Comparison of ENCODE assay signal across 17 cellular contexts in the genomic region with DNA sequence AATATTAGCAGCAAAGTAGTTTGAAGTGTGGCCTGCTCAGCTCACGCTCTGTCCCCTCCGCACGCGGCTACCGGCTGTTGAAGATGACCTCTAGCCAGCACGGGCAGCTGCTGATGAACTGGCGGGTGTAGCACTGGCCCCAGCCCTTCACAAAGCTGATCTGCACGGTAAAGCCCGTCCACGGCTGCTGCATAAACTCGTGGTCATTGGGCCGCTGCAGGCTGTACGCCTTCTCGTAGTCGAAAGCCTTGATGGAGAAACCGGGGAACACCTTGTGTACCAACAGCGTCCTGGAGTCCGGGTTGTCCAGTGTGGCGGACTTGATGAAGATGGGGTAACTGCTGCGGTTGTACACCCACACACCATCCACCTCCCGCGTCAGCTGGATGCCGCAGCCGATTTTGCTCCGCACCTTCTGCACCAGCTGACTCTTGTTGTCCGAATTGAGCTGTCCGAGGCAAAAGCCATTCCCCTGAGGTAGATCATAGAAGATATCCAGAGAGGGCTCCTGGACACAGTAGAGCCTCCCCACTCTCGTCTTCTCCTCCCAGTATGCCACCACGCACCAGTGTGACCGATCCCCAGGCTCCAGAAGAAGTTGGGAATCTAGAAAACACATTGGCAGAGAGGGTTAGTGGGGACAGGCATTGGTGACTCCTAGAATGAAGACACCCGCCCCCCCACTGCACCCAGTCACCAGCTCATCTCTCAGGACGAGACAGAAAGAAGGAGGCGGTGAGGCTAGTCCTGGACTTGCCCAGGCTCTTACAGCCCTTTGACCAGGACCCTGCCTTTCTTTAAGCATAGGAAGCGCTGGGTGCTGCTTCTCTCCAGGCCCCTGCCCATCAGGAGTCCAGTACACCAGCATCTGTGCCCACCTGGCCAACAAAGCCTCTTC. TPM values are rescaled to one million over a fixed set of nuclear protein-coding genes. Genes with fewer than 3 reads are reported as not detected.
DNase-seq lines count a peak whose midpoint lies in the region; TF ChIP-seq lines count a peak whose summit lies in the region.
"Had no signal": no experiment of that assay in that cellular context is flagged by ENCODE, and none has a peak within 500 bp of the region (broad histone marks: within the 10 kb centered on the region; RNA-seq: fewer than 3 reads in every experiment).

No MANE protein-coding gene starts in this region.

- H3K4me3 ChIP-seq in smooth muscle cell: no peak overlapping the region
- H3K4me3 ChIP-seq: SJSA1 had no signal

- peaks cover 41% of the 10 kb centered on the region for H3K4me1 ChIP-seq in smooth muscle cell (ENCODE audit: low read depth)

- no peaks in the 10 kb centered on the region for H3K36me3 ChIP-seq in smooth muscle cell (ENCODE audit: low read depth)

- TF ChIP-seq CTCF in HFFc6 (IDR thresholded peaks at IDR 0.05): no peak
- TF ChIP-seq CTCF in smooth muscle cell (IDR thresholded peaks at IDR 0.05; ENCODE audit: borderline replicate concordance, insufficient read depth, poor library complexity, severe bottlenecking): no peak
- no peak for TF ChIP-seq CTCF in nephron progenitor cell (IDR thresholded peaks at IDR 0.05)

- H3K9me3 ChIP-seq in smooth muscle cell (replicated peaks; ENCODE audit: low read depth): no peaks in the 10 kb centered on the region
- H3K9me3 ChIP-seq: SJSA1 had no signal

- 78% methylated on average over 34 of the region's 34 CpGs for WGBS in smooth muscle cell (ENCODE audit: low lambda C conversion rate)

- peak overlapping the region; percentile 79 for H3K4me2 ChIP-seq in smooth muscle cell

- no peaks in the 10 kb centered on the region for H3K9me3 Mint-ChIP-seq in HFFc6
- no peaks in the 10 kb centered on the region for H3K9me3 Mint-ChIP-seq in nephron progenitor cell
- H3K9me3 Mint-ChIP-seq: activated T-helper 2 cell treated with anti-CD3 and anti-CD28 coated beads, Interferon-gamma antibody, Interleukin-2, Interleukin-4, amounts not matched to agents 10 μg/mL and 5 μg/mL and 100 μg/mL, durations not matched to agents 14 hours and 24 hours and 36 hours; stimulated activated naive CD8-positive, alpha-beta T cell treated with anti-CD3 and anti-CD28 coated beads, Interleukin-15, Interleukin-2, amounts not matched to agents 100 ng/mL and 50 ng/mL, for 24 hours had no signal

- H3K27ac ChIP-seq in angular gyrus (ENCODE audit: low read depth, low read length) (peak overlapping the region; percentile 78), layer of hippocampus (ENCODE audit: low read depth, low read length) (peak overlapping the region; percentile 73), smooth muscle cell (ENCODE audit: low read depth) (peak overlapping the region; percentile 100)
- H3K27ac ChIP-seq: foreskin keratinocyte had no signal

- peaks cover 73% of the 10 kb centered on the region for H3F3A ChIP-seq in smooth muscle cell (ENCODE audit: low read depth)

- peak overlapping the region; percentile 42; the same call in 1 of the 2 replicates for H3K4me3 Mint-ChIP-seq in HFFc6
- no peak overlapping the region for H3K4me3 Mint-ChIP-seq in nephron progenitor cell
- H3K4me3 Mint-ChIP-seq: stimulated activated naive CD8-positive, alpha-beta T cell treated with anti-CD3 and anti-CD28 coated beads, Interleukin-15, Interleukin-2, amounts not matched to agents 100 ng/mL and 50 ng/mL, for 24 hours had no signal

- H3K4me1 Mint-ChIP-seq in HFFc6 (ENCODE audit: low read depth): peaks cover 100% of the 10 kb centered on the region
- H3K4me1 Mint-ChIP-seq in nephron progenitor cell: peaks cover 87% of the 10 kb centered on the region

- H3K27ac Mint-ChIP-seq in HFFc6 (peak overlapping the region; percentile 92), nephron progenitor cell (no peak overlapping the region)
- H3K27ac Mint-ChIP-seq: activated T-helper 2 cell treated with anti-CD3 and anti-CD28 coated beads, Interferon-gamma antibody, Interleukin-2, Interleukin-4, amounts not matched to agents 10 μg/mL and 5 μg/mL and 100 μg/mL, durations not matched to agents 14 hours and 24 hours and 36 hours had no signal

- H3K27me3 Mint-ChIP-seq in HFFc6 (ENCODE audit: insufficient read depth) (peaks cover 25% of the 10 kb centered on the region), nephron progenitor cell (ENCODE audit: low read depth, poor library complexity) (no peaks in the 10 kb centered on the region)
- H3K27me3 Mint-ChIP-seq: stimulated activated naive CD8-positive, alpha-beta T cell treated with anti-CD3 and anti-CD28 coated beads, Interleukin-15, Interleukin-2, amounts not matched to agents 100 ng/mL and 50 ng/mL, for 24 hours had no signal

- peaks cover 81% of the 10 kb centered on the region for H3K79me2 ChIP-seq in smooth muscle cell (ENCODE audit: low read depth)

- H3K9ac ChIP-seq in smooth muscle cell (ENCODE audit: low read depth): peak overlapping the region; percentile 65

- H2AFZ ChIP-seq in smooth muscle cell (ENCODE audit: low read depth): no peak overlapping the region

- H4K20me1 ChIP-seq in smooth muscle cell (ENCODE audit: low read depth): peaks cover 67% of the 10 kb centered on the region

- H3K36me3 Mint-ChIP-seq in HFFc6 (ENCODE audit: low read depth): peaks cover 35% of the 10 kb centered on the region
- H3K36me3 Mint-ChIP-seq in nephron progenitor cell (ENCODE audit: low read depth): peaks cover 22% of the 10 kb centered on the region

- DNase-seq in HFFc6 (no peak), smooth muscle cell (lab: John Stamatoyannopoulos, UW; ENCODE audit: unreplicated experiment) (no peak), nephron progenitor cell (no peak), NCI-H1092 treated with DMSO at 0.1 percent for 48 hours (lab: John Stamatoyannopoulos, UW) (no peak), cortex of kidney (lab: John Stamatoyannopoulos, UW) (no peak)
- DNase-seq in activated T-cell treated with anti-CD3 and anti-CD28 coated beads, Interleukin-2, amount 50 U/mL, for 1 hour: no peak
- DNase-seq: activated CD4-positive, CD25-positive, alpha-beta regulatory T cell; foreskin keratinocyte; kidney glomerular epithelial cell; NCI-H69; occipital lobe; stimulated activated CD4-positive, alpha-beta T cell treated with anti-CD3 and anti-CD28 coated beads, Interleukin-2, amount 100 ng/mL, for 48 hours had no signal

- H3K27me3 ChIP-seq in layer of hippocampus (ENCODE audit: control insufficient read depth, insufficient read depth, low read length) (no peaks in the 10 kb centered on the region), smooth muscle cell (ENCODE audit: low read depth) (no peaks in the 10 kb centered on the region)
- H3K27me3 ChIP-seq: foreskin keratinocyte, SJSA1 had no signal

RNA-seq across cellular contexts. Expression of gene SMAD7, which starts 29.2 kb away (rescaled TPM):
- 10 to 100 TPM; 29.6 to 35.8 (median 30.7) TPM for total RNA-seq in HFFc6 (2021; fragmentation: NEBNext Ultra II Directional; extraction: Animal tissue kit (Norgen Biotek cat#: 25700))
- 114 and 142 TPM in 2 replicates for total RNA-seq in smooth muscle cell
- 134 and 136 TPM in 2 replicates for polyA plus RNA-seq in smooth muscle cell
